Comparison of ENCODE assay signal across 21 cellular contexts in genomic region chr9:97320080-97320642, GRCh38. TPM values are rescaled to one million over a fixed set of nuclear protein-coding genes. Genes with fewer than 3 reads are reported as not detected.
DNase-seq lines count a peak whose midpoint lies in the region; ATAC-seq, FAIRE-seq and TF ChIP-seq lines count a peak whose summit lies in the region.
"Had no signal": no experiment of that assay in that cellular context is flagged by ENCODE, and none has a peak within 500 bp of the region (broad histone marks: within the 10 kb centered on the region; RNA-seq: fewer than 3 reads in every experiment).

No MANE protein-coding gene starts in this region.

- H3K27ac ChIP-seq in pancreas: no peak overlapping the region
- H3K27ac ChIP-seq: A549 had no signal

- H3K4me3 ChIP-seq in H7 (ENCODE audit: insufficient read depth, low read depth, low read length) (no peak overlapping the region), pancreas (no peak overlapping the region)
- H3K4me3 ChIP-seq: A549 had no signal

- H3K4me3 Mint-ChIP-seq in T-helper 17 cell (no peak overlapping the region), nephron progenitor cell (no peak overlapping the region)
- H3K4me3 Mint-ChIP-seq: CD4-positive, alpha-beta memory T cell had no signal

- H3K4me1 Mint-ChIP-seq in T-helper 17 cell (peaks cover 11% of the 10 kb centered on the region), nephron progenitor cell (peaks cover 4% of the 10 kb centered on the region)

- TF ChIP-seq CTCF in nephron progenitor cell (IDR thresholded peaks at IDR 0.05) (no peak), pancreas (IDR thresholded peaks at IDR 0.05) (no peak)

- H3K27me3 Mint-ChIP-seq in T-helper 17 cell (no peaks in the 10 kb centered on the region), nephron progenitor cell (ENCODE audit: low read depth, poor library complexity) (peaks cover 3% of the 10 kb centered on the region)
- H3K27me3 Mint-ChIP-seq: CD4-positive, alpha-beta memory T cell had no signal

- H3K36me3 Mint-ChIP-seq in T-helper 17 cell (ENCODE audit: low read depth): peaks cover 15% of the 10 kb centered on the region
- peaks cover 22% of the 10 kb centered on the region for H3K36me3 Mint-ChIP-seq in nephron progenitor cell (ENCODE audit: low read depth)

- H3K9me3 ChIP-seq in T-helper 17 cell (ENCODE audit: control insufficient read depth, low read length, poor library complexity, severe bottlenecking): no peaks in the 10 kb centered on the region
- no peaks in the 10 kb centered on the region for H3K9me3 ChIP-seq in pancreas
- H3K9me3 ChIP-seq: A549, BE2C had no signal

- H3K27me3 ChIP-seq in H7 (ENCODE audit: control insufficient read depth, insufficient read depth, low read length): no peaks in the 10 kb centered on the region
- no peaks in the 10 kb centered on the region for H3K27me3 ChIP-seq in pancreas
- H3K27me3 ChIP-seq: BE2C had no signal

- H3K36me3 ChIP-seq in H7 (replicated peaks; ENCODE audit: control insufficient read depth, insufficient read depth, low read length) (peaks cover 9% of the 10 kb centered on the region), pancreas (peaks cover 0 to 6% (median 0%) of the 10 kb centered on the region in 3 donors)
- H3K36me3 ChIP-seq: BE2C had no signal

- H3K9me3 Mint-ChIP-seq in nephron progenitor cell: no peaks in the 10 kb centered on the region
- H3K9me3 Mint-ChIP-seq: CD4-positive, alpha-beta memory T cell had no signal

- DNase-seq in H7: peak; percentile 16
- no peak for DNase-seq in T-helper 17 cell
- no peak for DNase-seq in nephron progenitor cell
- no peak for DNase-seq in NCI-H2029 (lab: John Stamatoyannopoulos, UW)
- no peak for DNase-seq in pancreas
- DNase-seq: 8988T; ACHN; BE2C; C1 segment of cervical spinal cord; Calu3; CD4-positive, alpha-beta memory T cell; COR-L47; DMS53; DMS79 treated with DMSO at 0.1 percent for 48 hours; GOT3 had no signal

- H3K27ac Mint-ChIP-seq in T-helper 17 cell (peak overlapping the region; percentile 37), nephron progenitor cell (peak overlapping the region; percentile 16)
- H3K27ac Mint-ChIP-seq: CD4-positive, alpha-beta memory T cell had no signal

- ATAC-seq in T-helper 17 cell (no peak), GM18520 (IDR thresholded peaks at IDR 0.05; ENCODE audit: unreplicated experiment) (no peak), pancreas (no peak)
- ATAC-seq: A549, HCT116 had no signal

- intact Hi-C loops in pancreas (cut with DNase I): no loop called here

- 90 to 92% methylated on average over 5 of the region's 5 CpGs for WGBS in pancreas, 2 donors

- FAIRE-seq in pancreas (lab: Jason Lieb, UNC): no peak
- FAIRE-seq: A549, GM12891, GM18507, H54 had no signal

- no peaks in the 10 kb centered on the region for H3K4me1 ChIP-seq in pancreas
- H3K4me1 ChIP-seq: A549, BE2C had no signal

RNA-seq across cellular contexts. Expression of gene CCDC180, which starts 12.7 kb away (rescaled TPM):
- 4.7 and 6.2 TPM in 2 replicates for total RNA-seq in H7 (2014; rRNA removed; shearing (Covaris generic))
- total RNA-seq in T-helper 17 cell (10 to 100 TPM; 11.4 to 12.0 TPM), pancreas (1 to 10 TPM; 2.0 to 4.3 (median 3.1) TPM)
- polyA plus RNA-seq in pancreas: 1 to 10 TPM; 7.1 to 7.2 TPM
